11 cellular contexts compared by ENCODE assay signal in genomic region chr5:78362220-78362619, GRCh38. TPM values are rescaled to one million over a fixed set of nuclear protein-coding genes. Genes with fewer than 3 reads are reported as not detected.
DNase-seq lines count a peak whose midpoint lies in the region; ATAC-seq and TF ChIP-seq lines count a peak whose summit lies in the region.
"Had no signal": no experiment of that assay in that cellular context is flagged by ENCODE, and none has a peak within 500 bp of the region (broad histone marks: within the 10 kb centered on the region; RNA-seq: fewer than 3 reads in every experiment).

No MANE protein-coding gene starts in this region.

- H3K4me3 Mint-ChIP-seq in activated naive CD4-positive, alpha-beta T cell treated with anti-CD3 and anti-CD28 coated beads, Interleukin-2, amount 50 U/mL, for 24 hours = peak overlapping the region; percentile 27

- H3F3A ChIP-seq in PC-9 (ENCODE audit: insufficient read depth, low read depth) = peaks cover 12% of the 10 kb centered on the region; the same call in 1 of the 2 replicates

- CTCF ChIA-PET in PC-9 (lab: Charles Lee) = no interaction called here

- peaks cover 2% of the 10 kb centered on the region for H3K36me3 Mint-ChIP-seq in activated naive CD4-positive, alpha-beta T cell treated with anti-CD3 and anti-CD28 coated beads, Interleukin-2, amount 50 U/mL, for 24 hours

- ATAC-seq in GM21381 (IDR thresholded peaks at IDR 0.05; ENCODE audit: unreplicated experiment) = no peak
- ATAC-seq in HG03521 (IDR thresholded peaks at IDR 0.05; ENCODE audit: unreplicated experiment) = no peak

- H3K9me3 ChIP-seq in PC-9 (ENCODE audit: insufficient read depth, low read depth) (no peaks in the 10 kb centered on the region), hepatocyte (ENCODE audit: low read depth) (no peaks in the 10 kb centered on the region), subcutaneous abdominal adipose tissue (ENCODE audit: control insufficient read depth in 5 of 5, low read length in 5 of 5) (no peaks in the 10 kb centered on the region)

- no peaks in the 10 kb centered on the region for H3K27me3 Mint-ChIP-seq in activated naive CD4-positive, alpha-beta T cell treated with anti-CD3 and anti-CD28 coated beads, Interleukin-2, amount 50 U/mL, for 24 hours

- 65% methylated on average over 3 of the region's 3 CpGs for WGBS in hepatocyte (ENCODE audit: low lambda C conversion rate, missing lambda C conversion rate)

- H3K9me2 ChIP-seq in PC-9 (ENCODE audit: insufficient read depth) (no peaks in the 10 kb centered on the region), hepatocyte (replicated peaks; ENCODE audit: insufficient read depth) (no peaks in the 10 kb centered on the region)

- DNase-seq in activated naive CD4-positive, alpha-beta T cell (lab: John Stamatoyannopoulos, UW) = no peak
- DNase-seq in PC-9 (no peak), hepatocyte (ENCODE audit: low spot score) (no peak), nucleus accumbens (lab: John Stamatoyannopoulos, UW) (no peak)
- DNase-seq: activated CD4-positive, alpha-beta T cell treated with anti-CD3 and anti-CD28 coated beads for 1 hour; cortex of kidney; EL had no signal

- no peaks in the 10 kb centered on the region for H3K9me3 Mint-ChIP-seq in activated naive CD4-positive, alpha-beta T cell treated with anti-CD3 and anti-CD28 coated beads, Interleukin-2, amount 50 U/mL, for 24 hours

- POLR2A ChIA-PET in PC-9 (lab: Charles Lee; ENCODE audit: unreplicated experiment) = no interaction called here

- no peaks in the 10 kb centered on the region for H3K36me3 ChIP-seq in PC-9 (ENCODE audit: low read depth)
- H3K36me3 ChIP-seq in hepatocyte (replicated peaks; ENCODE audit: insufficient read depth, low read depth) = no peaks in the 10 kb centered on the region
- H3K36me3 ChIP-seq in subcutaneous abdominal adipose tissue (ENCODE audit: control insufficient read depth in 5 of 5, insufficient read depth in 5 of 5, low read length in 5 of 5) = peaks cover 0 to 2% (median 0%) of the 10 kb centered on the region in 5 donors

- TF ChIP-seq CTCF in PC-9 (conservative IDR thresholded peaks at IDR 0.05) (no peak), hepatocyte (IDR thresholded peaks at IDR 0.05; ENCODE audit: poor library complexity) (no peak)

- peak overlapping the region; percentile 87 for H3K27ac ChIP-seq in PC-9
- H3K27ac ChIP-seq in hepatocyte = peak overlapping the region; percentile 96
- H3K27ac ChIP-seq in subcutaneous abdominal adipose tissue (ENCODE audit: low read depth, low read length) = peak overlapping the region; percentile 85

- H3K4me2 ChIP-seq in PC-9 (peak overlapping the region; percentile 87), hepatocyte (peak overlapping the region; percentile 78)

- intact Hi-C loops in PC-9 (cut with micrococcal nuclease; ENCODE audit: unreplicated experiment) = no loop called here

- no peak overlapping the region for H3K27ac Mint-ChIP-seq in activated naive CD4-positive, alpha-beta T cell treated with anti-CD3 and anti-CD28 coated beads, Interleukin-2, amount 50 U/mL, for 24 hours

- no peaks in the 10 kb centered on the region for H3K27me3 ChIP-seq in PC-9 (ENCODE audit: insufficient read depth, low read depth)
- H3K27me3 ChIP-seq in hepatocyte = no peaks in the 10 kb centered on the region
- no peaks in the 10 kb centered on the region for H3K27me3 ChIP-seq in subcutaneous abdominal adipose tissue (ENCODE audit: control insufficient read depth in 5 of 5, insufficient read depth in 4 of 5, low read length in 5 of 5)

- H2AFZ ChIP-seq in PC-9 = no peak overlapping the region
- H2AFZ ChIP-seq in hepatocyte = no peak overlapping the region

- H3K9ac ChIP-seq in subcutaneous abdominal adipose tissue (ENCODE audit: low read length in 5 of 5) = peak overlapping the region in 1 of 5 donors; percentile 41

- H3K79me2 ChIP-seq in PC-9 (ENCODE audit: low read depth) (peaks cover 72% of the 10 kb centered on the region), hepatocyte (peaks cover 71% of the 10 kb centered on the region)

- BruUV-seq in PC-9 (replicated peaks; lab: Mats Ljungman, UMichigan) = no TSS peak

- H3K4me1 Mint-ChIP-seq in activated naive CD4-positive, alpha-beta T cell treated with anti-CD3 and anti-CD28 coated beads, Interleukin-2, amount 50 U/mL, for 24 hours = peaks cover 53% of the 10 kb centered on the region

- H3K4me1 ChIP-seq in PC-9 (replicated peaks; ENCODE audit: insufficient read depth) (peaks cover 12% of the 10 kb centered on the region), hepatocyte (ENCODE audit: insufficient read depth) (peaks cover 16% of the 10 kb centered on the region), subcutaneous abdominal adipose tissue (ENCODE audit: control insufficient read depth in 5 of 5, insufficient read depth in 5 of 5, low read length in 5 of 5) (peaks cover 0 to 33% (median 26%) of the 10 kb centered on the region in 5 donors)

- peak overlapping the region; percentile 86 for H3K4me3 ChIP-seq in PC-9
- H3K4me3 ChIP-seq in hepatocyte = no peak overlapping the region
- no peak overlapping the region for H3K4me3 ChIP-seq in subcutaneous abdominal adipose tissue (ENCODE audit: low read depth in 1 of 5, low read length in 5 of 5)

- H4K20me1 ChIP-seq in PC-9 (ENCODE audit: insufficient read depth) (peaks cover 15% of the 10 kb centered on the region), hepatocyte (ENCODE audit: insufficient read depth, poor library complexity, severe bottlenecking) (no peaks in the 10 kb centered on the region)

RNA-seq across cellular contexts. Expression of gene SCAMP1, which starts 1.8 kb away (rescaled TPM):
- 38.7 and 41.1 TPM in 2 replicates for total RNA-seq in PC-9 (2021)
- 39.9 and 47.6 TPM in 2 replicates for total RNA-seq in hepatocyte
- polyA plus RNA-seq in hepatocyte = 17.9 and 22.4 TPM in 2 replicates
